In the genomic region with DNA sequence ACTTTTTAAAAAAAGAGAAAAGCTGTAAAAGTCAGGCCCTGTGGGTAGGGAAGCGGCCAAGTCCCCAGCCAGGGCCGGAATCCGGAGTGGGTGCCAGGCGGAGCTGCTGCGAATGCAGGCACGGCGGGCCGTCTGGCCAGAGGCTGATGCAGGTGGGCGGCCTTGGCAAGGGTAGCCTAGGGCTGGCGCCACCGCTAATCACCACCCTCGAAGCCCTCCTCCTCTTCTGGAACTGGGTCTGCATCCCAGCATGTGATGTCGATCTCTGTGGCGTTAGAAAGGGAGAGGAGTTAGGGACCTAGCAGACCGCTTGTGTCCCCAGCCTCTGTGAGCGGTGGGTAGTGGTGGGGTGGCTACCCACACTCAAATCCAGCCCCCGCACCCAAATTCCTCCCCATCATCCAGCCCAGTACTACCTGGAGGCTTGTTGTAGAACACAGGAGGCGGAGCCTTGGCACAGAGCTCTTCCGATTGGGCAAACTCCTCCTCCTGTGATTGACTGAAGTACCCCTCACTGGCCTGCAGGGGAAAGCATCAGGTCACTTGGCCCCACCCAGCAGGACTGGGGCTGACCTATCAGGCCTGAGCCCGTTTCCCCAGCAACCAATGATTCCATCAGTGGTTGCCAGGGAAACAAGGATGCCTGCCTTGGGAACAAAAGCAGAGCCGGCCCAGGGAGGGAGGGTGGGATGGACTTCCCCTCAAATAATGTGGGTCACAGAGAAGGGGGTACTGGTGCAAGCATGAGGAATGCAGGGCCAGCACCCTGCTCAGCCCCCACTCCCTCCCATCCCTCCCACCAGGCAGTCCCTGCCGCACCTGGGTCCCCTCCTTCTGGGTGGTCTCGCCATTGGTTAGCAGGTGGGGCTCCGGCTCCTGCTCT, we compare ENCODE assay signal across 1 cellular context.
TF ChIP-seq lines count a peak whose summit lies in the region.

No MANE protein-coding gene starts in this region.

TF ChIP-seq in IMR-90, 13 proteins besides CTCF, POLR2A, EP300 and RAD21 (continued from another document):
- TF ChIP-seq, protein P1, sequence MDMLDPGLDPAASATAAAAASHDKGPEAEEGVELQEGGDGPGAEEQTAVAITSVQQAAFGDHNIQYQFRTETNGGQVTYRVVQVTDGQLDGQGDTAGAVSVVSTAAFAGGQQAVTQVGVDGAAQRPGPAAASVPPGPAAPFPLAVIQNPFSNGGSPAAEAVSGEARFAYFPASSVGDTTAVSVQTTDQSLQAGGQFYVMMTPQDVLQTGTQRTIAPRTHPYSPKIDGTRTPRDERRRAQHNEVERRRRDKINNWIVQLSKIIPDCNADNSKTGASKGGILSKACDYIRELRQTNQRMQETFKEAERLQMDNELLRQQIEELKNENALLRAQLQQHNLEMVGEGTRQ (IDR thresholded peaks at IDR 0.05; ENCODE audit: low read depth, low read length): 0 out of 2 replicates have a peak, but pooled peaks have one; percentile 29
- TF ChIP-seq MXI1 (IDR thresholded peaks at IDR 0.05; ENCODE audit: borderline replicate concordance, low read depth, low read length): no peak; the same call in 1 of the 2 replicates
- no peak for TF ChIP-seq BHLHE40 (IDR thresholded peaks at IDR 0.05; ENCODE audit: low read depth, low read length)
- TF ChIP-seq CHD1 (IDR thresholded peaks at IDR 0.05; ENCODE audit: low read depth, low read length): no peak
- no peak for TF ChIP-seq MAFK (IDR thresholded peaks at IDR 0.05; ENCODE audit: low read depth, low read length)
- TF ChIP-seq ELK1 (IDR thresholded peaks at IDR 0.05; ENCODE audit: borderline replicate concordance, low read depth, low read length): no peak
- no peak for TF ChIP-seq RCOR1 (IDR thresholded peaks at IDR 0.05; ENCODE audit: insufficient replicate concordance, low read length)
- TF ChIP-seq NFE2L2 (IDR thresholded peaks at IDR 0.05; ENCODE audit: low read depth, low read length): no peak
- TF ChIP-seq RFX5 (IDR thresholded peaks at IDR 0.05; ENCODE audit: low read depth, low read length): peak; percentile 90
